ENCODE assay signal across 1 cellular context in genomic region chr6:2753116-2753489, GRCh38.
TF ChIP-seq lines count a peak whose summit lies in the region.

No MANE protein-coding gene starts in this region.

TF ChIP-seq in K562, 482 proteins besides CTCF, POLR2A, EP300 and RAD21 (continued from another document):
- no peak for TF ChIP-seq NUFIP1 (IDR thresholded peaks at IDR 0.05; ENCODE audit: partially characterized antibody)
- TF ChIP-seq, protein P1, sequence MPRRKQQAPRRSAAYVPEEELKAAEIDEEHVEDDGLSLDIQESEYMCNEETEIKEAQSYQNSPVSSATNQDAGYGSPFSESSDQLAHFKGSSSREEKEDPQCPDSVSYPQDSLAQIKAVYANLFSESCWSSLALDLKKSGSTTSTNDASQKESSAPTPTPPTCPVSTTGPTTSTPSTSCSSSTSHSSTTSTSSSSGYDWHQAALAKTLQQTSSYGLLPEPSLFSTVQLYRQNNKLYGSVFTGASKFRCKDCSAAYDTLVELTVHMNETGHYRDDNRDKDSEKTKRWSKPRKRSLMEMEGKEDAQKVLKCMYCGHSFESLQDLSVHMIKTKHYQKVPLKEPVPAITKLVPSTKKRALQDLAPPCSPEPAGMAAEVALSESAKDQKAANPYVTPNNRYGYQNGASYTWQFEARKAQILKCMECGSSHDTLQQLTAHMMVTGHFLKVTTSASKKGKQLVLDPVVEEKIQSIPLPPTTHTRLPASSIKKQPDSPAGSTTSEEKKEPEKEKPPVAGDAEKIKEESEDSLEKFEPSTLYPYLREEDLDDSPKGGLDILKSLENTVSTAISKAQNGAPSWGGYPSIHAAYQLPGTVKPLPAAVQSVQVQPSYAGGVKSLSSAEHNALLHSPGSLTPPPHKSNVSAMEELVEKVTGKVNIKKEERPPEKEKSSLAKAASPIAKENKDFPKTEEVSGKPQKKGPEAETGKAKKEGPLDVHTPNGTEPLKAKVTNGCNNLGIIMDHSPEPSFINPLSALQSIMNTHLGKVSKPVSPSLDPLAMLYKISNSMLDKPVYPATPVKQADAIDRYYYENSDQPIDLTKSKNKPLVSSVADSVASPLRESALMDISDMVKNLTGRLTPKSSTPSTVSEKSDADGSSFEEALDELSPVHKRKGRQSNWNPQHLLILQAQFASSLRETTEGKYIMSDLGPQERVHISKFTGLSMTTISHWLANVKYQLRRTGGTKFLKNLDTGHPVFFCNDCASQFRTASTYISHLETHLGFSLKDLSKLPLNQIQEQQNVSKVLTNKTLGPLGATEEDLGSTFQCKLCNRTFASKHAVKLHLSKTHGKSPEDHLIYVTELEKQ (CRISPR knock-in tag; IDR thresholded peaks at IDR 0.05): no peak
- no peak for TF ChIP-seq SOX6 (IDR thresholded peaks at IDR 0.05)
- TF ChIP-seq ZNF699 (CRISPR knock-in tag; IDR thresholded peaks at IDR 0.05; ENCODE audit: insufficient replicate concordance): no peak
- TF ChIP-seq ZNF384 (IDR thresholded peaks at IDR 0.05; ENCODE audit: low read depth, low read length): no peak
- no peak for TF ChIP-seq KLF1 (tag; IDR thresholded peaks at IDR 0.05)
- TF ChIP-seq ZNF224 (CRISPR knock-in tag; IDR thresholded peaks at IDR 0.05): no peak
- no peak for TF ChIP-seq FOXK2 (conservative IDR thresholded peaks at IDR 0.05 in 1 of 2, IDR thresholded peaks at IDR 0.05 in 1 of 2; ENCODE audit: low read depth in 2 of 2)
- no peak for TF ChIP-seq FOSL1 (tag; conservative IDR thresholded peaks at IDR 0.05)
- TF ChIP-seq MCM2 (IDR thresholded peaks at IDR 0.05; ENCODE audit: low read depth): no peak
